ENCODE assay signal across 26 cellular contexts in the genomic region with DNA sequence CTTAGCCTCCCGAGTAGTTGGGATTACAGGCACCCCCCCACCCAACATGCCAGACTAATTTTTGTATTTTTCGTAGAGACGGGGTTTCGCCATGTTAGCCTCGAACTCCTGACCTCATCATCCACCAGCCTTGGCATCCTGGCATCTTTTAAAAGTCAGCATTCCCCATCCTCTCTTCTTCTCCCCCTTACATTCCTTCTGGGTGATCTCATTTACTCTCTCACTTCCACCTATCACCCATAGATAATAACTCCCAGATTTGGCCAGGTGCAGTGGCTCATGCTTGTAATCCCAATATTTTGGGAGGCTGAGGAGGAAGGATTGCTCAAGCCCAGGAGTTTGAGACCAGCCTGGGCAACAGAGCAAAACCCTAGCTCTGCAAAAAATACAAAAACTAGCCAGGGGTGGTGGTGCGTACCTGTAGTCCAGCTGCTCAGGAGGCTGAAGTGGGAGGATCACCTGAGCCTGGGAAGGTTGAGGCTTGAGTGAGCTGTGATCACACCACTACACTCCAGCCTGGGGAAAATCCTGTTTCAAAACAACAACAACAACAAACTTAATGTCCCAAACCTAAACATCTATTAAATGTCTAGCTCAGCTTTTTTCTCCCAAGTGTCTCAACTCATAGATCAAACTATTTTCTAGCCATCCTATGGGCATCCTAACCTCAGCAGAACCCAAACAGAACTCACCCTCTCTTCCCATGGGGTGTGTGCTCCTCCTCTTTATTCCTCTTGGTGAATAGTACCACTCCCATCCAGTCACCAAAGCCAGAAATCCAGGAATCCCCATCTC. TPM values are rescaled to one million over a fixed set of nuclear protein-coding genes. Genes with fewer than 3 reads are reported as not detected.
"Had no signal": no experiment of that assay in that cellular context is flagged by ENCODE, and none has a peak within 500 bp of the region (broad histone marks: within the 10 kb centered on the region; RNA-seq: fewer than 3 reads in every experiment).

No MANE protein-coding gene starts in this region.

- H3K27ac Mint-ChIP-seq: activated CD4-positive, alpha-beta T cell treated with anti-CD3 and anti-CD28 coated beads, Interleukin-2, amount 10 ng/mL, durations not matched to agents 24 days and 14 days; activated CD8-positive, alpha-beta T cell treated with anti-CD3 and anti-CD28 coated beads for 36 hours; activated T-helper 2 cell treated with anti-CD3 and anti-CD28 coated beads, Interferon-gamma antibody, Interleukin-2, Interleukin-4, amounts not matched to agents 10 μg/mL and 5 μg/mL and 100 μg/mL, durations not matched to agents 14 hours and 24 hours and 36 hours; nephron had no signal

- H3K36me3 ChIP-seq: breast epithelium, lower lobe of right lung, tibial artery had no signal

- ATAC-seq: activated CD8-positive, alpha-beta T cell treated with anti-CD3 and anti-CD28 coated beads for 36 hours; lower lobe of right lung; stimulated activated naive CD8-positive, alpha-beta T cell treated with anti-CD3 and anti-CD28 coated beads, Interleukin-15, Interleukin-2, amounts not matched to agents 100 U/mL and 50 U/mL, for 24 hours had no signal

- FAIRE-seq: astrocyte, islet of Langerhans had no signal

- H3K4me3 ChIP-seq: breast epithelium, lower lobe of right lung, tibial artery had no signal

- H3K4me1 Mint-ChIP-seq: nephron had no signal

- DNase-seq: activated CD4-positive, alpha-beta T cell treated with anti-CD3 and anti-CD28 coated beads, Interleukin-2, amount 10 ng/mL, durations not matched to agents 24 days and 14 days; activated CD8-positive, alpha-beta T cell treated with anti-CD3 and anti-CD28 coated beads for 36 hours; activated naive CD4-positive, alpha-beta T cell treated with Interleukin-2 at 50 U/mL for 16 hours; activated T-cell treated with anti-CD3 and anti-CD28 coated beads, Interleukin-2, amount 50 U/mL, for 1 hour; cerebellar nuclear complex; cortex of kidney; effector CD4-positive, alpha-beta T cell; foreskin fibroblast; hippocampal formation; lower lobe of right lung; occipital lobe; posterior cingulate gyrus; retina; stimulated activated CD4-positive, alpha-beta T cell treated with anti-CD3 and anti-CD28 coated beads, Interleukin-12 subunit alpha, Interleukin-12 subunit beta, amount 100 ng/mL, for 4 hours; stimulated activated CD4-positive, alpha-beta T cell treated with anti-CD3 and anti-CD28 coated beads, Interleukin-1b, Interleukin-23, amount 100 ng/mL, for 48 hours; stimulated activated CD8-positive, alpha-beta memory T cell treated with anti-CD3 and anti-CD28 coated beads, Interleukin-4, amount 100 ng/mL, for 48 hours; stimulated activated naive CD8-positive, alpha-beta T cell treated with anti-CD3 and anti-CD28 coated beads, Interleukin-15, Interleukin-2, amounts not matched to agents 100 U/mL and 50 U/mL, for 24 hours; substantia nigra; T-helper 9 cell; tibial artery had no signal

- H3K27ac ChIP-seq: breast epithelium, lower lobe of right lung, tibial artery had no signal

- H3K4me3 Mint-ChIP-seq: activated CD4-positive, alpha-beta T cell treated with anti-CD3 and anti-CD28 coated beads, Interleukin-2, amount 10 ng/mL, durations not matched to agents 24 days and 14 days; activated CD8-positive, alpha-beta T cell treated with anti-CD3 and anti-CD28 coated beads for 36 hours; nephron had no signal

- H3K4me1 ChIP-seq: breast epithelium, tibial artery had no signal

- H3K27me3 ChIP-seq: breast epithelium had no signal

RNA-seq across cellular contexts. Expression of a gene that starts 16.1 kb away (rescaled TPM):
- total RNA-seq: glomerular endothelial cell had no signal
